Comparison of ENCODE assay signal across 9 cellular contexts in the genomic region with DNA sequence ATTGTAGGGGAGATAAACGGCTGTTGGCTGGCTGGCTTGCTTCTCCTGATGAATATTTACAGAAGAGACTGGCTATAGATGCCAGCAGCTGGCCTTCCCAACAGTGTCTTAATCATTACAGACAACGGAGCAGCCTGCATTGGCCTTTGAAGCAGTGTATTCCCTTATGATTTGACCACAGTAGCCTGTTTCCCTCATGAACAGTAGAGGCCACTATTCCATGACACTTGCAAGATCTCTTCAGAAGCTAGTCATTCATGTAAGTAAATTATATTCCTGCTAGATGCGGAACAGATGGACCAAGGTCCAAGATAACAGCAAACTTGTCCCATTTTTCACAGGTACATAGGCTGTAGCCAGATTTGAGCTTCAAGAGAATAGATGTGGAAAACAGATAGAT. TPM values are rescaled to one million over a fixed set of nuclear protein-coding genes. Genes with fewer than 3 reads are reported as not detected.
DNase-seq lines count a peak whose midpoint lies in the region; ATAC-seq, FAIRE-seq and TF ChIP-seq lines count a peak whose summit lies in the region.
"Had no signal": no experiment of that assay in that cellular context is flagged by ENCODE, and none has a peak within 500 bp of the region (broad histone marks: within the 10 kb centered on the region; RNA-seq: fewer than 3 reads in every experiment).

No MANE protein-coding gene starts in this region.

- no peaks in the 10 kb centered on the region for H3K36me3 ChIP-seq in HCT116 (ENCODE audit: control insufficient read depth in 1 of 2, insufficient read depth in 2 of 2, low read length in 2 of 2)

- no peaks in the 10 kb centered on the region for H3K79me2 ChIP-seq in HCT116 (ENCODE audit: insufficient read depth, low read length)

- TF ChIP-seq RAD21 in HCT116 (IDR thresholded peaks at IDR 0.05; ENCODE audit: low read depth) = peak; percentile 33; the same call in 1 of the 2 replicates

- peak; percentile 53 for DNase-seq in AG10803 (ENCODE audit: low read depth)
- peak; percentile 39 for DNase-seq in HCT116 (ENCODE audit: low read depth, low spot score)
- DNase-seq in iris pigment epithelial cell (ENCODE audit: low read depth) = peak; percentile 68
- no peak for DNase-seq in NCI-H1436 treated with DMSO at 0.1 percent for 48 hours (lab: John Stamatoyannopoulos, UW)
- no peak for DNase-seq in T-helper 17 cell
- no peak for DNase-seq in activated CD4-positive, alpha-beta T cell treated with anti-CD3 and anti-CD28 coated beads for 48 hours

- BruUV-seq in HCT116 (replicated peaks; lab: Mats Ljungman, UMichigan) = no TSS peak

- no peaks in the 10 kb centered on the region for H3K9me2 ChIP-seq in HCT116 (ENCODE audit: insufficient read depth)

- H3K4me1 ChIP-seq in HCT116 (ENCODE audit: control insufficient read depth in 1 of 2, insufficient read depth in 2 of 2, low read length in 2 of 2) = no peaks in the 10 kb centered on the region

- ATAC-seq in HCT116 = peak; percentile 93
- ATAC-seq in T-helper 17 cell = no peak
- ATAC-seq in GM18870 (IDR thresholded peaks at IDR 0.05; ENCODE audit: unreplicated experiment) = no peak

- no peaks in the 10 kb centered on the region for H4K20me1 ChIP-seq in HCT116 (ENCODE audit: insufficient read depth)

- intact Hi-C loops in HCT116 (cut with micrococcal nuclease) = no loop called here

- RAD21 ChIA-PET in HCT116 (lab: Charles Lee; ENCODE audit: low non-redundant PET in 1 of 2, low total read pairs in 2 of 2, uncharacterized antibody in 2 of 2, unreplicated experiment in 2 of 2) = no interaction called here

- no peak for TF ChIP-seq POLR2A in HCT116 (IDR thresholded peaks at IDR 0.05; ENCODE audit: borderline replicate concordance, extremely low read depth, insufficient read depth, insufficient read length)

- no peaks in the 10 kb centered on the region for H3K36me3 Mint-ChIP-seq in T-helper 17 cell (ENCODE audit: low read depth)

- FAIRE-seq in TTC549 (lab: Jason Lieb, UNC) = peak; percentile 43

- H3K4me3 ChIP-seq in AG10803 (ENCODE audit: low read length) (no peak overlapping the region), HCT116 (replicated peaks in 1 of 2; ENCODE audit: low read depth in 1 of 2, low read length in 2 of 2) (no peak overlapping the region)
- H3K4me3 ChIP-seq: skin epidermis had no signal

- TF ChIP-seq CTCF in AG10803 (conservative IDR thresholded peaks at IDR 0.05; ENCODE audit: low read length) = peak; percentile 60
- TF ChIP-seq CTCF in HCT116 (IDR thresholded peaks at IDR 0.05 in 2 of 3, conservative IDR thresholded peaks at IDR 0.05 in 1 of 3; ENCODE audit: borderline replicate concordance in 1 of 3, insufficient read depth in 1 of 3, low read depth in 2 of 3, low read length in 2 of 3) = peak; percentile 18 to 60 (median 56); a peak in 5 of 6 replicates

- no peak overlapping the region for H3K4me2 ChIP-seq in HCT116 (ENCODE audit: low read length)

- peaks cover 26% of the 10 kb centered on the region for H3K27me3 Mint-ChIP-seq in T-helper 17 cell

- H3K9ac ChIP-seq in HCT116 (ENCODE audit: low read length) = no peak overlapping the region

- no peak overlapping the region for H3K4me3 Mint-ChIP-seq in T-helper 17 cell

- no peaks in the 10 kb centered on the region for H3K27me3 ChIP-seq in HCT116 (ENCODE audit: insufficient read depth, low read length)

- POLR2A ChIA-PET in HCT116 (lab: Charles Lee) = interaction anchor here (0.9 kb wide), 1 partner anchor 14 kb away, joined by 3 read pairs; no protein-coding TSS in a partner anchor

- no peak overlapping the region for H3K27ac Mint-ChIP-seq in T-helper 17 cell

- H3K9me3 ChIP-seq in HCT116 (ENCODE audit: control insufficient read depth in 1 of 2, insufficient read depth in 1 of 2, low read depth in 1 of 2, low read length in 2 of 2) = no peaks in the 10 kb centered on the region
- no peaks in the 10 kb centered on the region for H3K9me3 ChIP-seq in T-helper 17 cell (ENCODE audit: control insufficient read depth, low read length, poor library complexity, severe bottlenecking)

- CTCF ChIA-PET in HCT116 (lab: Charles Lee) = interaction anchor here (0.6 to 1.6 kb wide), 10 partner anchors 9 to 1974 kb away, joined by 3 to 7 read pairs (median 3); no protein-coding TSS in a partner anchor

- no peaks in the 10 kb centered on the region for H3K4me1 Mint-ChIP-seq in T-helper 17 cell

- no peak overlapping the region for H2AFZ ChIP-seq in HCT116 (ENCODE audit: low read depth, low read length, poor library complexity, severe bottlenecking)

- H3K27ac ChIP-seq in HCT116 (ENCODE audit: low read depth, low read length) = no peak overlapping the region
- H3K27ac ChIP-seq: skin epidermis had no signal

TF ChIP-seq in HCT116, 20 proteins besides CTCF, POLR2A, EP300 and RAD21:
- TF ChIP-seq SP1 (IDR thresholded peaks at IDR 0.05; ENCODE audit: low read depth) = no peak
- TF ChIP-seq EZH2phosphoT487 (IDR thresholded peaks at IDR 0.05; ENCODE audit: borderline replicate concordance) = no peak
- TF ChIP-seq TCF7L2 (IDR thresholded peaks at IDR 0.05; ENCODE audit: borderline replicate concordance, extremely low read depth, insufficient read depth, insufficient read length) = no peak
- no peak for TF ChIP-seq POLR2AphosphoS5 (IDR thresholded peaks at IDR 0.05; ENCODE audit: low read depth, low read length)
- no peak for TF ChIP-seq EGR1 (IDR thresholded peaks at IDR 0.05; ENCODE audit: low read depth)
- TF ChIP-seq YY1 (IDR thresholded peaks at IDR 0.05; ENCODE audit: extremely low read depth, insufficient replicate concordance, low read depth, low read length) = no peak
- TF ChIP-seq, protein P1, sequence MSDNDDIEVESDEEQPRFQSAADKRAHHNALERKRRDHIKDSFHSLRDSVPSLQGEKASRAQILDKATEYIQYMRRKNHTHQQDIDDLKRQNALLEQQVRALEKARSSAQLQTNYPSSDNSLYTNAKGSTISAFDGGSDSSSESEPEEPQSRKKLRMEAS (IDR thresholded peaks at IDR 0.05) = no peak

RNA-seq across cellular contexts. Expression of a gene that starts 47.3 kb away (rescaled TPM):
- not detected for total RNA-seq in HCT116 (2021; ENCODE audit: unreplicated experiment)
- polyA plus RNA-seq in HCT116 (2012) = not detected in 2 replicates
- total RNA-seq in T-helper 17 cell = not detected

Comparison
In these comparisons a context has a peak if more than half of its experiments do, and no peak if none do; other contexts are left out.
1. DNase-seq: peak in AG10803 (single experiment), HCT116 (single experiment) and iris pigment epithelial cell (single experiment); none in NCI-H1436 treated with DMSO at 0.1 percent for 48 hours (single experiment), T-helper 17 cell (0 of 3) and activated CD4-positive, alpha-beta T cell treated with anti-CD3 and anti-CD28 coated beads for 48 hours (single experiment).